ENCODE assay signal across 24 cellular contexts in the genomic region with DNA sequence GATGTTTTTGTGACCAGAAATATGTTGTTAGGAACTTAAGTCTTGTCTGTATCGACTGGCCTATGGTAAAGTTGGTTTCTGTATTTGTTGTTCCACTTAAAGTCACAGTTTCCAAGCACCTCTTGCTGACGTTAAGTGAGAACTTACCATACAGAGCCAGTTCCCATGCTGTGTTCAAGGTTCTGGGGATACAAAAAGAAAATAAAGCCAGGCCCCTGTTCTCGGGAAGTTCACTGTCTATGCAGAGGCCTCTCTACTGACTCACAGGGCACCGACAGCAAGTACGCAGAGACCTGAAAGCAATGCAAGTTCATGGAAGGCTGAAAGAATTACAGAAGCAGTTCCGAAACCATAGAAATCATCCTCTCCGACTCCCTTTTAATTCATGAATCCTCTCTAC.
A peak's percentile ranks its signal among the peaks of the same experiment; 100 is the strongest.
DNase-seq lines count a peak whose midpoint lies in the region; ATAC-seq, FAIRE-seq and TF ChIP-seq lines count a peak whose summit lies in the region.
"Had no signal": no experiment of that assay in that cellular context is flagged by ENCODE, and none has a peak within 500 bp of the region (broad histone marks: within the 10 kb centered on the region; RNA-seq: fewer than 3 reads in every experiment).

No MANE protein-coding gene starts in this region.

- in situ Hi-C loops in astrocyte of the spinal cord (cut with HindIII; ENCODE audit: low sequenced_read_pairs): no loop called here

- no TSS peak for BruUV-seq in A673 (replicated peaks; lab: Mats Ljungman, UMichigan)

- H3K9me3 ChIP-seq in gastroesophageal sphincter (no peaks in the 10 kb centered on the region), A673 (ENCODE audit: low read depth, low read length, poor library complexity, severe bottlenecking) (no peaks in the 10 kb centered on the region), ovary (no peaks in the 10 kb centered on the region)
- H3K9me3 ChIP-seq: BE2C; BLaER1 treated with 17β-estradiol and CSF1 and Interleukin-3, amounts not matched to agents 10 nM and 100 nM; HAP-1 had no signal

- 64 to 68% methylated on average over 4 to 7 of the region's 7 CpGs for whole genome bisulfite sequencing in gastroesophageal sphincter (ENCODE audit: low coverage in 1 of 2), 2 donors
- 64 to 75% (median 71%) methylated on average over 7 of the region's 7 CpGs for WGBS in ovary, 3 donors

- H3K4me1 ChIP-seq in gastroesophageal sphincter (no peaks in the 10 kb centered on the region), A673 (ENCODE audit: insufficient read depth, low read length, poor library complexity, severe bottlenecking) (no peaks in the 10 kb centered on the region), ovary (ENCODE audit: insufficient read depth) (no peaks in the 10 kb centered on the region)
- H3K4me1 ChIP-seq: BE2C, HAP-1 had no signal

- FAIRE-seq in bronchial epithelial cell (lab: Jason Lieb, UNC): peak; percentile 32
- FAIRE-seq: A204.1, D721Med, GM12891, GM18507, H54 had no signal

- intact Hi-C loops in A673 (cut with micrococcal nuclease; ENCODE audit: unreplicated experiment): no loop called here
- intact Hi-C loops in ovary (cut with DNase I): no loop called here

- TF ChIP-seq CTCF in astrocyte of the spinal cord (IDR thresholded peaks at IDR 0.05; ENCODE audit: low read depth, low read length) (no peak), bronchial epithelial cell (IDR thresholded peaks at IDR 0.05; ENCODE audit: insufficient read depth, low read length, severe bottlenecking) (no peak), gastroesophageal sphincter (IDR thresholded peaks at IDR 0.05) (no peak), A673 (conservative IDR thresholded peaks at IDR 0.05; ENCODE audit: low read depth, low read length) (no peak), ovary (IDR thresholded peaks at IDR 0.05) (no peak)

- ATAC-seq in gastroesophageal sphincter: peak; percentile 46

- H3K27me3 ChIP-seq in bronchial epithelial cell (ENCODE audit: control insufficient read depth, insufficient read depth, low read length) (no peaks in the 10 kb centered on the region), gastroesophageal sphincter (no peaks in the 10 kb centered on the region), A673 (replicated peaks; ENCODE audit: insufficient read depth, low read depth, low read length, poor library complexity) (no peaks in the 10 kb centered on the region), ovary (no peaks in the 10 kb centered on the region)
- H3K27me3 ChIP-seq: BLaER1 treated with 17β-estradiol and CSF1 and Interleukin-3, amounts not matched to agents 10 nM and 100 nM had no signal

- H3K4me3 ChIP-seq in astrocyte of the spinal cord (ENCODE audit: low read depth, low read length) (no peak overlapping the region), bronchial epithelial cell (ENCODE audit: low read depth, low read length) (no peak overlapping the region), gastroesophageal sphincter (no peak overlapping the region), A673 (ENCODE audit: low read depth, low read length, poor library complexity, severe bottlenecking) (no peak overlapping the region), ovary (no peak overlapping the region)
- H3K4me3 ChIP-seq: BLaER1 treated with 17β-estradiol and CSF1 and Interleukin-3, amounts not matched to agents 10 nM and 100 nM; HAP-1 had no signal

- H3K27ac ChIP-seq in gastroesophageal sphincter (peak overlapping the region in 1 of 4 donors; percentile 50), A673 (ENCODE audit: low read depth, low read length, poor library complexity, severe bottlenecking) (no peak overlapping the region), ovary (no peak overlapping the region)
- H3K27ac ChIP-seq: 22Rv1; BLaER1 treated with 17β-estradiol and CSF1 and Interleukin-3, amounts not matched to agents 10 nM and 100 nM had no signal

- CTCF ChIA-PET in A673 (lab: Charles Lee): no interaction called here

- peak; percentile 67 for DNase-seq in astrocyte of the spinal cord (ENCODE audit: low read depth, low spot score)
- DNase-seq in bronchial epithelial cell (ENCODE audit: low read depth): no peak
- no peak for DNase-seq in DMS53 (lab: John Stamatoyannopoulos, UW)
- DNase-seq in A673 (ENCODE audit: low spot score): no peak
- no peak for DNase-seq in ovary
- DNase-seq: ACHN; AML-193; BE2C; CD4-positive, alpha-beta T cell; CD8-positive, alpha-beta memory T cell; DMS 273 treated with DMSO at 0.1 percent for 48 hours; DMS79 treated with DMSO at 0.1 percent for 48 hours; GF-D8; GOT3; HFFc6 had no signal

- POLR2A ChIA-PET in A673 (lab: Charles Lee; ENCODE audit: low non-redundant PET): no interaction called here

- no peaks in the 10 kb centered on the region for H3K36me3 ChIP-seq in bronchial epithelial cell (ENCODE audit: control insufficient read depth, insufficient read depth, low read length)
- H3K36me3 ChIP-seq in gastroesophageal sphincter: no peaks in the 10 kb centered on the region
- H3K36me3 ChIP-seq in A673 (ENCODE audit: insufficient read depth, low read length, poor library complexity, severe bottlenecking): no peaks in the 10 kb centered on the region
- H3K36me3 ChIP-seq in ovary: no peaks in the 10 kb centered on the region
- H3K36me3 ChIP-seq: BE2C; BLaER1 treated with 17β-estradiol and CSF1 and Interleukin-3, amounts not matched to agents 10 nM and 100 nM; HAP-1 had no signal

- TF ChIP-seq POLR2A in gastroesophageal sphincter (IDR thresholded peaks at IDR 0.05): no peak
- no peak for TF ChIP-seq POLR2A in ovary (IDR thresholded peaks at IDR 0.05)

- TF ChIP-seq EP300 in gastroesophageal sphincter (IDR thresholded peaks at IDR 0.05) (no peak), ovary (IDR thresholded peaks at IDR 0.05) (no peak)
